In the genomic region with DNA sequence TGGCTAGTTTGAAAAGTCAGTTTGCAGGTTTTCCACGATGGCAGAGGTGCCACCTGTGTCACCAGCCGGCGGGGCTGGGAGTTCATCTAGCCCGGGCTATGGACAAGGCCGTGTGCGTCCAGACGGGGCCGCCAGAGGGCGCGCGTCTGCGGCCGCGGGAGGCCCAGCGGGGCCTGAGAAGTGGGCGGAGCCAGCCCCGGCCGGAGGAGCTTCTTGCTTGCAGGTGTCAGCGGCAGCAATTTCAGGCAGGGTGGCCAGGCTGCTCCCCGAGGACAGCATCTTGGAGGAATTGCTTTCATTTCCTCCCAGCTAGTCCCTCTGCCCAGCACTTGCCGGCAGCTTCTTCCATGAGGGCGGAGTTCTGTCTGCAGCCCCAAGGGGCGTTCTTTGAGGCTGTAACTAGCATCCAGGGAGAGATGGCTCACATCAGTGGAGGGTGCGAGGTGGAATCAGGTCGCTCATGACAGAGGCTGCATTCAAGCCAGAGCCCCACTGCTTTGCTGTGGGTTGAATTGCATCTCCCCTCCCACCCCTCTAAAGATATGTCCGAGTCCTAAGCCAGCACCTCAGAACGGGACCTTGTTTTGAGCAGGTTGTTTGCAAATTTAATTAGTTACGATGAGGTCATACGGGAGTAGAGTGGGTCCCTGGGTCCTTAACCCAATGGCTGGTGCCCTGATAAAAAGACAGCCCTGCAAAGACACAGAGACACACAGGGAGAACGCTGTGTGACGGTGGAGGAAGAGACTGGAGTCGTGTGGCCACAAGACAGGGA, we compare ENCODE assay signal across 8 cellular contexts.
DNase-seq lines count a peak whose midpoint lies in the region; ATAC-seq and TF ChIP-seq lines count a peak whose summit lies in the region.

No MANE protein-coding gene starts in this region.

- no peaks in the 10 kb centered on the region for H3K36me3 Mint-ChIP-seq in CD8-positive, alpha-beta memory T cell
- H3K36me3 Mint-ChIP-seq in activated CD8-positive, alpha-beta T cell treated with anti-CD3 and anti-CD28 coated beads, Interleukin-2, amount 10 ng/mL, durations not matched to agents 7 days and 5 days (ENCODE audit: low read depth): no peaks in the 10 kb centered on the region
- no peaks in the 10 kb centered on the region for H3K36me3 Mint-ChIP-seq in mesothelial cell of epicardium

- ATAC-seq in GM19452 (IDR thresholded peaks at IDR 0.05; ENCODE audit: unreplicated experiment) (peak; percentile 98), HG03520 (IDR thresholded peaks at IDR 0.05; ENCODE audit: unreplicated experiment) (peak; percentile 96)
- ATAC-seq in activated CD8-positive, alpha-beta T cell treated with anti-CD3 and anti-CD28 coated beads, Interleukin-2, amount 10 ng/mL, durations not matched to agents 7 days and 5 days: peak; percentile 80

- POLR2A ChIA-PET in CD8-positive, alpha-beta memory T cell (lab: Charles Lee): interaction anchor here (0.6 to 1.5 kb wide), 2 partner anchors 17 to 25 kb away, joined by 6 read pairs; no protein-coding TSS in a partner anchor
- POLR2A ChIA-PET in activated CD8-positive, alpha-beta T cell treated with anti-CD3 and anti-CD28 coated beads, Interleukin-2, amount 10 ng/mL, durations not matched to agents 7 days and 5 days (lab: Charles Lee): interaction anchor here (0.6 to 1.8 kb wide), 3 partner anchors 20 to 34 kb away, joined by 3 to 7 read pairs (median 3); no protein-coding TSS in a partner anchor

- H3K27me3 Mint-ChIP-seq in CD8-positive, alpha-beta memory T cell: peaks cover 2 to 5% of the 10 kb centered on the region in 2 donors
- H3K27me3 Mint-ChIP-seq in activated CD8-positive, alpha-beta T cell treated with anti-CD3 and anti-CD28 coated beads, Interleukin-2, amount 10 ng/mL, durations not matched to agents 7 days and 5 days (ENCODE audit: low read depth): peaks cover 10% of the 10 kb centered on the region
- H3K27me3 Mint-ChIP-seq in mesothelial cell of epicardium (ENCODE audit: low read depth): peaks cover 53% of the 10 kb centered on the region

- peaks cover 5% of the 10 kb centered on the region for H3K4me1 ChIP-seq in CD8-positive, alpha-beta memory T cell (ENCODE audit: insufficient read depth, low read length)
- peaks cover 3% of the 10 kb centered on the region for H3K4me1 ChIP-seq in effector memory CD4-positive, alpha-beta T cell (ENCODE audit: control insufficient read depth, insufficient read depth, low read length, poor library complexity, severe bottlenecking)

- peak; percentile 92 for TF ChIP-seq CTCF in mesothelial cell of epicardium (IDR thresholded peaks at IDR 0.05; ENCODE audit: unreplicated experiment)

- H3K4me3 ChIP-seq in CD8-positive, alpha-beta memory T cell (ENCODE audit: low read length): peak overlapping the region; percentile 47
- H3K4me3 ChIP-seq in effector memory CD4-positive, alpha-beta T cell (ENCODE audit: insufficient read depth, low read depth, low read length, poor library complexity, severe bottlenecking): peak overlapping the region; percentile 47

- peak; percentile 75 to 85 (median 78) for DNase-seq in CD8-positive, alpha-beta memory T cell
- DNase-seq in NCI-H82 treated with DMSO at 0.1 percent for 48 hours (lab: John Stamatoyannopoulos, UW; ENCODE audit: unreplicated experiment) (peak; percentile 21), mesothelial cell of epicardium (ENCODE audit: low spot score in 2 of 2, unreplicated experiment in 2 of 2) (peak; percentile 72 to 90)
- DNase-seq in activated CD8-positive, alpha-beta T cell treated with anti-CD3 and anti-CD28 coated beads, Interleukin-2, amount 10 ng/mL, durations not matched to agents 7 days and 5 days: peak; percentile 87
- peak; percentile 61 to 76 (median 68) for DNase-seq in effector memory CD4-positive, alpha-beta T cell
- peak; percentile 77 to 78 for DNase-seq in stimulated activated CD8-positive, alpha-beta memory T cell treated with anti-CD3 and anti-CD28 coated beads, Interleukin-15, amount 100 ng/mL, for 48 hours (ENCODE audit: low read depth in 2 of 2)

- CTCF ChIA-PET in CD8-positive, alpha-beta memory T cell (lab: Charles Lee): interaction anchor here (0.6 to 6.5 kb wide), 36 partner anchors 10 to 1916 kb away, joined by 3 to 68 read pairs (median 4); a partner anchor contains a TSS
- CTCF ChIA-PET in activated CD8-positive, alpha-beta T cell treated with anti-CD3 and anti-CD28 coated beads, Interleukin-2, amount 10 ng/mL, durations not matched to agents 7 days and 5 days (lab: Charles Lee): interaction anchor here (0.7 to 7.6 kb wide), 24 partner anchors 10 to 648 kb away, joined by 3 to 137 read pairs (median 6); no protein-coding TSS in a partner anchor

- no peaks in the 10 kb centered on the region for H3K27me3 ChIP-seq in CD8-positive, alpha-beta memory T cell (ENCODE audit: insufficient read depth, low read length, poor library complexity, severe bottlenecking)
- H3K27me3 ChIP-seq in effector memory CD4-positive, alpha-beta T cell (replicated peaks; ENCODE audit: control insufficient read depth, insufficient read depth, low read length, poor library complexity, severe bottlenecking): no peaks in the 10 kb centered on the region

- no peaks in the 10 kb centered on the region for H3K9me3 ChIP-seq in CD8-positive, alpha-beta memory T cell (ENCODE audit: low read length)
- no peaks in the 10 kb centered on the region for H3K9me3 ChIP-seq in effector memory CD4-positive, alpha-beta T cell (ENCODE audit: control insufficient read depth, low read length)

- peaks cover 11 to 21% (median 13%) of the 10 kb centered on the region in 3 donors for H3K4me1 Mint-ChIP-seq in CD8-positive, alpha-beta memory T cell
- H3K4me1 Mint-ChIP-seq in activated CD8-positive, alpha-beta T cell treated with anti-CD3 and anti-CD28 coated beads, Interleukin-2, amount 10 ng/mL, durations not matched to agents 7 days and 5 days (ENCODE audit: low read depth): peaks cover 16% of the 10 kb centered on the region
- H3K4me1 Mint-ChIP-seq in mesothelial cell of epicardium: peaks cover 6% of the 10 kb centered on the region

- no peaks in the 10 kb centered on the region for H3K9me3 Mint-ChIP-seq in CD8-positive, alpha-beta memory T cell
- no peaks in the 10 kb centered on the region for H3K9me3 Mint-ChIP-seq in activated CD8-positive, alpha-beta T cell treated with anti-CD3 and anti-CD28 coated beads, Interleukin-2, amount 10 ng/mL, durations not matched to agents 7 days and 5 days (ENCODE audit: insufficient read depth)
- H3K9me3 Mint-ChIP-seq in mesothelial cell of epicardium: no peaks in the 10 kb centered on the region

- H3K4me3 Mint-ChIP-seq in CD8-positive, alpha-beta memory T cell: peak overlapping the region; percentile 85 to 93 (median 89)
- peak overlapping the region; percentile 71 for H3K4me3 Mint-ChIP-seq in activated CD8-positive, alpha-beta T cell treated with anti-CD3 and anti-CD28 coated beads, Interleukin-2, amount 10 ng/mL, durations not matched to agents 7 days and 5 days
- H3K4me3 Mint-ChIP-seq in mesothelial cell of epicardium: peak overlapping the region; percentile 69

- peak overlapping the region; percentile 55 to 91 (median 84) for H3K27ac Mint-ChIP-seq in CD8-positive, alpha-beta memory T cell
- H3K27ac Mint-ChIP-seq in activated CD8-positive, alpha-beta T cell treated with anti-CD3 and anti-CD28 coated beads, Interleukin-2, amount 10 ng/mL, durations not matched to agents 7 days and 5 days: peak overlapping the region; percentile 78
- peak overlapping the region; percentile 78 for H3K27ac Mint-ChIP-seq in mesothelial cell of epicardium

- H3K36me3 ChIP-seq in CD8-positive, alpha-beta memory T cell (ENCODE audit: insufficient read depth, low read length): no peaks in the 10 kb centered on the region
- no peaks in the 10 kb centered on the region for H3K36me3 ChIP-seq in effector memory CD4-positive, alpha-beta T cell (ENCODE audit: control insufficient read depth, insufficient read depth, low read length)

- no peak overlapping the region for H3K27ac ChIP-seq in CD8-positive, alpha-beta memory T cell (ENCODE audit: low read depth, low read length)
- no peak overlapping the region for H3K27ac ChIP-seq in effector memory CD4-positive, alpha-beta T cell (ENCODE audit: insufficient read depth, low read length, poor library complexity, severe bottlenecking)

Comparison
In these comparisons a context has a peak if more than half of its experiments do, and no peak if none do; other contexts are left out.
1. DNase-seq: peak in every context shown above with its lines; median percentile 87 in activated CD8-positive, alpha-beta T cell treated with anti-CD3 and anti-CD28 coated beads, Interleukin-2, amount 10 ng/mL, durations not matched to agents 7 days and 5 days; 81 in mesothelial cell of epicardium; 78 in CD8-positive, alpha-beta memory T cell; 78 in stimulated activated CD8-positive, alpha-beta memory T cell treated with anti-CD3 and anti-CD28 coated beads, Interleukin-15, amount 100 ng/mL, for 48 hours; 68 in effector memory CD4-positive, alpha-beta T cell; 21 in NCI-H82 treated with DMSO at 0.1 percent for 48 hours.